ENCODE assay signal across 10 cellular contexts in the genomic region with DNA sequence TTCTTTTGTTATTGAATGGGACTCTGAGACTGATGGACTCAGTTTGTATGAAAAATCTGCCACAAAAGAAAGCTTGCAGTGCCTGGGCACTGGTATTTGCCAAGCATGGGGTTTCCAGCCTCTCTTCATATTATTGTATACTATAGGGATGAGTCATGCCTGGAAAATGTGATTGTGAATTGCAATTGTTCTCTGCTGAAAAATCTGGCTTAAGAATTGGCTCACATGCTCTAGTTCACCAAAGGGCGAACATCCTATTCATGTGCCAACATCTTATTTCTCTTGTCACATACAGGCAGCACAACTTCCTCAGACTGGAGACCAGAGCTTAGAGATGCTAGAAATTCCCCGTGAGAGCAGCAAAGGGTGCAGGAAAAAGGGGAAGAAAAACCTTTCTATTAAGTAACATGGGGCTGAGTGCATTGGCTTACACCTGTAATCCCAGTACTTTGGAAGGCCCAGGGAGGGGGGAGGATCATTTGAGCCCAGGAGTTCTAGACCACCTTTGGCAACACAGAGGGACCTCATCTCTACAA.
A peak's percentile ranks its signal among the peaks of the same experiment; 100 is the strongest.
DNase-seq lines count a peak whose midpoint lies in the region; ATAC-seq, FAIRE-seq and TF ChIP-seq lines count a peak whose summit lies in the region.
"Had no signal": no experiment of that assay in that cellular context is flagged by ENCODE, and none has a peak within 500 bp of the region (broad histone marks: within the 10 kb centered on the region; RNA-seq: fewer than 3 reads in every experiment).

No MANE protein-coding gene starts in this region.

- TF ChIP-seq EP300 in Ishikawa (IDR thresholded peaks at IDR 0.05; ENCODE audit: borderline replicate concordance): peak; percentile 24; the same call in 1 of the 2 replicates

- H3K4ac ChIP-seq in mesenchymal stem cell (ENCODE audit: low read depth in 1 of 2, low read length in 2 of 2): no peak overlapping the region

- FAIRE-seq in bronchial epithelial cell (lab: Jason Lieb, UNC): no peak

- H3K27ac ChIP-seq in mesenchymal stem cell (ENCODE audit: low read length, poor library complexity, severe bottlenecking): no peak overlapping the region

- peaks cover 2% of the 10 kb centered on the region for H3K4me1 ChIP-seq in mesenchymal stem cell (ENCODE audit: control insufficient read depth, insufficient read depth, low read depth, low read length)

- H3K4me2 ChIP-seq in mesenchymal stem cell (ENCODE audit: low read length, poor library complexity, severe bottlenecking): no peak overlapping the region

- no peak overlapping the region for H2BK15ac ChIP-seq in mesenchymal stem cell (ENCODE audit: low read depth, poor library complexity, severe bottlenecking)

- no peak overlapping the region for H4K91ac ChIP-seq in mesenchymal stem cell (ENCODE audit: low read length)

- no peak for TF ChIP-seq RAD21 in Ishikawa (IDR thresholded peaks at IDR 0.05; ENCODE audit: low read depth)

- H2BK12ac ChIP-seq in mesenchymal stem cell (ENCODE audit: low read length in 2 of 2): peak overlapping the region; percentile 6 to 11

- 88% methylated on average over 1 of the region's 2 CpGs for WGBS in mesenchymal stem cell

- no peak overlapping the region for H2AK5ac ChIP-seq in mesenchymal stem cell (ENCODE audit: low read length, severe bottlenecking)

- no peak overlapping the region for H2BK120ac ChIP-seq in mesenchymal stem cell (ENCODE audit: low read depth, low read length)

- H2BK5ac ChIP-seq in mesenchymal stem cell (ENCODE audit: low read depth, low read length, poor library complexity, severe bottlenecking): no peak overlapping the region

- peak overlapping the region; percentile 64 for H3K9ac ChIP-seq in mesenchymal stem cell (ENCODE audit: low read length)

- H3K23ac ChIP-seq in mesenchymal stem cell (ENCODE audit: low read length in 2 of 2): no peak overlapping the region

- H3K79me1 ChIP-seq in mesenchymal stem cell (replicated peaks; ENCODE audit: low read length, poor library complexity, severe bottlenecking): no peaks in the 10 kb centered on the region

- H3K27me3 ChIP-seq in bronchial epithelial cell (ENCODE audit: control insufficient read depth, insufficient read depth, low read length): no peaks in the 10 kb centered on the region
- no peaks in the 10 kb centered on the region for H3K27me3 ChIP-seq in mesenchymal stem cell (ENCODE audit: control insufficient read depth in 1 of 2, insufficient read depth in 1 of 2, low read length in 2 of 2)

- ATAC-seq in GM19467 (IDR thresholded peaks at IDR 0.05; ENCODE audit: unreplicated experiment): no peak
- ATAC-seq in GM21786 (IDR thresholded peaks at IDR 0.05; ENCODE audit: unreplicated experiment): no peak

- H3K4me3 ChIP-seq in bronchial epithelial cell (ENCODE audit: low read depth, low read length) (no peak overlapping the region), mesenchymal stem cell (ENCODE audit: insufficient read depth in 1 of 2, low read depth in 1 of 2, low read length in 2 of 2) (no peak overlapping the region)

- no peak overlapping the region for H3K14ac ChIP-seq in mesenchymal stem cell (ENCODE audit: low read length in 2 of 2)

- DNase-seq in AG09319 (ENCODE audit: extremely low read depth, low read depth): peak; percentile 39
- DNase-seq in bronchial epithelial cell (ENCODE audit: low read depth): peak; percentile 85
- DNase-seq in mesenchymal stem cell: peak; percentile 87
- no peak for DNase-seq in NCI-H1417 treated with DMSO at 0.1 percent for 48 hours (lab: John Stamatoyannopoulos, UW)
- no peak for DNase-seq in activated CD4-positive, CD25-positive, alpha-beta regulatory T cell treated with anti-CD3 and anti-CD28 coated beads, Interleukin-2, amount 50 U/mL, for 72 hours
- DNase-seq: activated naive CD4-positive, alpha-beta T cell treated with anti-CD3 and anti-CD28 coated beads, Interleukin-2, amount 50 U/mL, for 16 hours; KG1 had no signal

- no peak overlapping the region for H3K18ac ChIP-seq in mesenchymal stem cell (ENCODE audit: low read depth in 1 of 2, low read length in 2 of 2)

- TF ChIP-seq CTCF in AG09319 (IDR thresholded peaks at IDR 0.05; ENCODE audit: low read depth, low read length): no peak
- no peak for TF ChIP-seq CTCF in bronchial epithelial cell (IDR thresholded peaks at IDR 0.05; ENCODE audit: insufficient read depth, low read length, severe bottlenecking)

- no peak overlapping the region for H4K8ac ChIP-seq in mesenchymal stem cell (ENCODE audit: low read length)

- no peak overlapping the region for H2AFZ ChIP-seq in mesenchymal stem cell (ENCODE audit: low read depth, low read length)

- H3K9me3 ChIP-seq in mesenchymal stem cell (ENCODE audit: control insufficient read depth, low read length): no peaks in the 10 kb centered on the region

- H3K36me3 ChIP-seq in bronchial epithelial cell (ENCODE audit: control insufficient read depth, insufficient read depth, low read length) (no peaks in the 10 kb centered on the region), mesenchymal stem cell (ENCODE audit: control insufficient read depth in 1 of 2, insufficient read depth in 2 of 2, low read depth in 1 of 2, low read length in 2 of 2) (no peaks in the 10 kb centered on the region)

TF ChIP-seq in Ishikawa, 13 proteins besides CTCF, POLR2A, EP300 and RAD21:
- TF ChIP-seq CEBPB (IDR thresholded peaks at IDR 0.05) (no peak), TEAD4 (IDR thresholded peaks at IDR 0.05) (peak; percentile 85), TCF12 (IDR thresholded peaks at IDR 0.05; ENCODE audit: low read depth) (peak; percentile 56), NFIC (IDR thresholded peaks at IDR 0.05) (peak; percentile 78)

Comparison
In these comparisons a context has a peak if more than half of its experiments do, and no peak if none do; other contexts are left out.
1. DNase-seq: peak in AG09319 (single experiment), bronchial epithelial cell (single experiment) and mesenchymal stem cell (single experiment); none in NCI-H1417 treated with DMSO at 0.1 percent for 48 hours (single experiment) and activated CD4-positive, CD25-positive, alpha-beta regulatory T cell treated with anti-CD3 and anti-CD28 coated beads, Interleukin-2, amount 50 U/mL, for 72 hours (single experiment).